ENCODE assay signal across 24 cellular contexts in genomic region chr2:209610631-209611030, GRCh38.
"Had no signal": no experiment of that assay in that cellular context is flagged by ENCODE, and none has a peak within 500 bp of the region (broad histone marks: within the 10 kb centered on the region; RNA-seq: fewer than 3 reads in every experiment).

No MANE protein-coding gene starts in this region.

- H3K27me3 ChIP-seq: ovary, right atrium auricular region, right lobe of liver, tibial nerve, uterus had no signal

- H3K36me3 ChIP-seq: left ventricle myocardium inferior, ovary, right atrium auricular region, right lobe of liver, tibial nerve, uterus had no signal

- H3K4me1 ChIP-seq: left ventricle myocardium inferior, right atrium auricular region, right lobe of liver, tibial nerve, uterus had no signal

- H3K4me1 Mint-ChIP-seq: naive B cell; natural killer cell; stimulated activated memory B cell treated with anti-CD40 and anti-IgM and Interleukin-4, amounts not matched to agents 10 μg/mL and 1 μg/mL and 100 μg/mL, for 72 hours; stimulated activated naive CD8-positive, alpha-beta T cell treated with anti-CD3 and anti-CD28 coated beads, Interleukin-15, amount 100 ng/mL, for 72 hours had no signal

- ATAC-seq: natural killer cell; right lobe of liver; stimulated activated memory B cell treated with anti-CD40 and anti-IgM and Interleukin-4, amounts not matched to agents 10 μg/mL and 1 μg/mL and 100 μg/mL, for 72 hours; stimulated activated naive CD8-positive, alpha-beta T cell treated with anti-CD3 and anti-CD28 coated beads, Interleukin-15, amount 100 ng/mL, for 72 hours had no signal

- H3K4me2 ChIP-seq: smooth muscle cell had no signal

- H3K4me3 Mint-ChIP-seq: mesothelial cell of epicardium; naive B cell; natural killer cell; nephron progenitor cell; stimulated activated memory B cell treated with anti-CD40 and anti-IgM and Interleukin-4, amounts not matched to agents 10 μg/mL and 1 μg/mL and 100 μg/mL, for 72 hours; stimulated activated naive CD8-positive, alpha-beta T cell treated with anti-CD3 and anti-CD28 coated beads, Interleukin-15, amount 100 ng/mL, for 72 hours; type B pancreatic cell had no signal

- H3K9me3 Mint-ChIP-seq: type B pancreatic cell had no signal

- H3K27ac ChIP-seq: left ventricle myocardium inferior, ovary, right atrium auricular region, right lobe of liver, tibial nerve, uterus had no signal

- H3K36me3 Mint-ChIP-seq: natural killer cell; stimulated activated memory B cell treated with anti-CD40 and anti-IgM and Interleukin-4, amounts not matched to agents 10 μg/mL and 1 μg/mL and 100 μg/mL, for 72 hours; type B pancreatic cell had no signal

- DNase-seq: islet precursor cell; left ventricle myocardium inferior; mesendoderm; naive B cell; natural killer cell; nephron progenitor cell; ovary; right lobe of liver; stimulated activated CD4-positive, alpha-beta T cell treated with anti-CD3 and anti-CD28 coated beads, Interleukin-1b, Interleukin-23, amount 100 ng/mL, for 48 hours; stimulated activated CD4-positive, alpha-beta T cell treated with anti-CD3 and anti-CD28 coated beads, Interleukin-2, amount 100 ng/mL, for 48 hours; stimulated activated CD4-positive, alpha-beta T cell treated with anti-CD3 and anti-CD28 coated beads, Interleukin-4, amount 100 ng/mL, for 4 hours; stimulated activated CD8-positive, alpha-beta memory T cell treated with anti-CD3 and anti-CD28 coated beads, Interleukin-4, amount 100 ng/mL, for 48 hours; stimulated activated naive CD4-positive, alpha-beta T cell treated with Interleukin-2 at 50 U/mL for 16 hours; stimulated activated naive CD8-positive, alpha-beta T cell treated with anti-CD3 and anti-CD28 coated beads, Interleukin-15, amount 100 ng/mL, for 72 hours; substantia nigra; uterus had no signal

- H3K4me3 ChIP-seq: left ventricle myocardium inferior, lung, ovary, right atrium auricular region, right lobe of liver, smooth muscle cell, tibial nerve, uterus had no signal

- H3K9me3 ChIP-seq: ovary, right lobe of liver, uterus had no signal

- H3K27me3 Mint-ChIP-seq: stimulated activated memory B cell treated with anti-CD40 and anti-IgM and Interleukin-4, amounts not matched to agents 10 μg/mL and 1 μg/mL and 100 μg/mL, for 72 hours; stimulated activated naive CD8-positive, alpha-beta T cell treated with anti-CD3 and anti-CD28 coated beads, Interleukin-15, amount 100 ng/mL, for 72 hours; type B pancreatic cell had no signal

- H3K27ac Mint-ChIP-seq: mesothelial cell of epicardium; naive B cell; natural killer cell; nephron progenitor cell; progenitor cell of endocrine pancreas; stimulated activated memory B cell treated with anti-CD40 and anti-IgM and Interleukin-4, amounts not matched to agents 10 μg/mL and 1 μg/mL and 100 μg/mL, for 72 hours; stimulated activated naive CD8-positive, alpha-beta T cell treated with anti-CD3 and anti-CD28 coated beads, Interleukin-15, amount 100 ng/mL, for 72 hours; type B pancreatic cell had no signal
